Comparison of ENCODE assay signal across 23 cellular contexts in the genomic region with DNA sequence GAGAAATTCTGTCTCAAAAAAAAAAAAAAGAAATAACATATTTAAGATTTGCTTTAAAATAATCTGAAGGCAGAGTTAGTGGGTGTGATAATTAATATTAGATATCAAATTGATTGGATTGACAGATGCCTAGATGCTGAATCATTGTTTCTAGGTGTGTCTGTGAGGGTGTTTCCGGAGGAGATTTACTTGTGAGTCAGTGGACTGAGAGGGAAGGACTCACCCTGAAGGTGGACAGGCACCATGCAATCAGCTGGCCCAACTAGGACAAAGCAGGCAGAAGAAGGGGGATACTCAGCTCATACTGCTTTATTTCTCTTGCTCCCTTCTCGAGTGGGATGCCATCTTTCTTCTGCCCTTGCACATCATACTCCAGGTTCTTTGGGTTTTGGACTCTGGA. TPM values are rescaled to one million over a fixed set of nuclear protein-coding genes. Genes with fewer than 3 reads are reported as not detected.
A peak's percentile ranks its signal among the peaks of the same experiment; 100 is the strongest.
DNase-seq lines count a peak whose midpoint lies in the region; ATAC-seq, FAIRE-seq and TF ChIP-seq lines count a peak whose summit lies in the region.
"Had no signal": no experiment of that assay in that cellular context is flagged by ENCODE, and none has a peak within 500 bp of the region (broad histone marks: within the 10 kb centered on the region; RNA-seq: fewer than 3 reads in every experiment).

No MANE protein-coding gene starts in this region.

- H3K4me3 ChIP-seq in GM23338 = no peak overlapping the region
- H3K4me3 ChIP-seq in PC-9 = no peak overlapping the region
- no peak overlapping the region for H3K4me3 ChIP-seq in H1 (ENCODE audit: extremely low read depth in 1 of 4, insufficient read depth in 2 of 4, low read depth in 3 of 4, low read length in 4 of 4)
- no peak overlapping the region for H3K4me3 ChIP-seq in H7 (ENCODE audit: insufficient read depth, low read depth, low read length)
- no peak overlapping the region for H3K4me3 ChIP-seq in foreskin fibroblast (ENCODE audit: low read depth in 1 of 2, low read length in 2 of 2)
- H3K4me3 ChIP-seq: colonic mucosa, heart left ventricle, neural progenitor cell, prostate gland had no signal

- H3K14ac ChIP-seq in H1 (ENCODE audit: insufficient read length) = no peak overlapping the region

- DNase-seq in GM23338 (ENCODE audit: low spot score) (no peak), PC-9 (peak; percentile 67 to 86), H1 (ENCODE audit: low read depth in 1 of 2, low spot score in 2 of 2) (no peak), renal cortical epithelial cell (ENCODE audit: low read depth) (peak; percentile 61), H7 (no peak), foreskin fibroblast (no peak)
- DNase-seq: activated CD4-positive, alpha-beta T cell treated with anti-CD3 and anti-CD28 coated beads, Interleukin-2, amount 50 U/mL, for 48 hours; activated CD4-positive, CD25-positive, alpha-beta regulatory T cell; activated effector memory CD4-positive, alpha-beta T cell treated with Interleukin-2 at 50 U/mL for 16 hours; brain microvascular endothelial cell; colonic mucosa; endodermal cell; heart left ventricle; MM.1S; NCI-H1436 treated with DMSO at 0.1 percent for 48 hours; NCI-H510A; NK-92 treated with Interleukin-12 subunit alpha and Interleukin-12 subunit beta, amount 100 ng/mL, for 24 hours; substantia nigra; T1000 had no signal

- no peaks in the 10 kb centered on the region for H4K20me1 ChIP-seq in GM23338 (replicated peaks; ENCODE audit: insufficient read depth)
- H4K20me1 ChIP-seq in PC-9 (ENCODE audit: insufficient read depth) = no peaks in the 10 kb centered on the region
- no peaks in the 10 kb centered on the region for H4K20me1 ChIP-seq in H1 (replicated peaks in 1 of 2; ENCODE audit: control insufficient read depth in 1 of 2, insufficient read depth in 2 of 2, low read length in 2 of 2)

- no peak overlapping the region for H3K4ac ChIP-seq in H1 (replicated peaks; ENCODE audit: insufficient read length, low read depth, low read length)

- H3K4me1 ChIP-seq in GM23338 (ENCODE audit: insufficient read depth) (peaks cover 13% of the 10 kb centered on the region), PC-9 (replicated peaks; ENCODE audit: insufficient read depth) (peaks cover 22% of the 10 kb centered on the region), H1 (replicated peaks in 1 of 4; ENCODE audit: control insufficient read depth in 3 of 4, insufficient read depth in 4 of 4, low read length in 3 of 4) (no peaks in the 10 kb centered on the region)
- H3K4me1 ChIP-seq: colonic mucosa, heart left ventricle, neural progenitor cell, prostate gland had no signal

- H3K4me1 Mint-ChIP-seq in GM23338 = peaks cover 9% of the 10 kb centered on the region

- no peak overlapping the region for H3K4me3 Mint-ChIP-seq in GM23338
- H3K4me3 Mint-ChIP-seq: endodermal cell, neural progenitor cell had no signal

- H4K91ac ChIP-seq in H1 (replicated peaks; ENCODE audit: insufficient read length, low read length) = peak overlapping the region; percentile 25

- H3K27ac Mint-ChIP-seq in GM23338 = no peak overlapping the region
- H3K27ac Mint-ChIP-seq: endodermal cell, neural progenitor cell had no signal

- H3K56ac ChIP-seq in H1 (replicated peaks; ENCODE audit: insufficient read length, low read depth, low read length) = no peak overlapping the region

- no peak overlapping the region for H2BK5ac ChIP-seq in H1 (ENCODE audit: low read depth, low read length)

- WGBS in H1 (ENCODE audit: extremely low coverage in 1 of 2, insufficient coverage in 1 of 2, insufficient read length in 1 of 2, insufficient replicate concordance in 2 of 2, low coverage in 1 of 2, low lambda C conversion rate in 2 of 2, missing lambda C conversion rate in 1 of 2), 2 experiments = 89% methylated on average over 2 of the region's 2 CpGs; no CpG with 5 or more reads in 1 of the 2 experiments

- no TSS peak for BruUV-seq in PC-9 (replicated peaks; lab: Mats Ljungman, UMichigan)

- no peak overlapping the region for H3K9ac ChIP-seq in H1 (replicated peaks in 1 of 4; ENCODE audit: extremely low read depth in 1 of 4, low read depth in 3 of 4, low read length in 3 of 4)
- H3K9ac ChIP-seq: neural progenitor cell had no signal

- H3K23me2 ChIP-seq in H1 (ENCODE audit: low read depth, low read length) = no peaks in the 10 kb centered on the region

- H2AFZ ChIP-seq in GM23338 = peak overlapping the region; percentile 2; the same call in 1 of the 2 replicates
- no peak overlapping the region for H2AFZ ChIP-seq in PC-9
- H2AFZ ChIP-seq in H1 (ENCODE audit: low read length) = no peak overlapping the region
- H2AFZ ChIP-seq: neural progenitor cell had no signal

- no peak for FAIRE-seq in H1 (lab: Jason Lieb, UNC)

- H3K79me2 ChIP-seq in GM23338 (replicated peaks; ENCODE audit: insufficient read depth) (no peaks in the 10 kb centered on the region), PC-9 (ENCODE audit: low read depth) (no peaks in the 10 kb centered on the region), H1 (ENCODE audit: control insufficient read depth in 1 of 2, insufficient read depth in 2 of 2, low read length in 2 of 2) (no peaks in the 10 kb centered on the region)

- TF ChIP-seq POLR2A in H1 (IDR thresholded peaks at IDR 0.05; ENCODE audit: control extremely low read depth in 1 of 2, low read depth in 2 of 2, low read length in 2 of 2) = no peak

- CTCF ChIA-PET in PC-9 (lab: Charles Lee) = interaction anchor here (0.6 to 0.7 kb wide), 2 partner anchors 13 to 410 kb away, joined by 3 to 4 read pairs; no protein-coding TSS in a partner anchor
- CTCF ChIA-PET in H1 (lab: Charles Lee; ENCODE audit: partially characterized antibody) = interaction anchor here (1.0 to 1.6 kb wide), 2 partner anchors 10 to 633 kb away, joined by 3 to 6 read pairs; no protein-coding TSS in a partner anchor

- H2AK5ac ChIP-seq in H1 (ENCODE audit: low read depth, low read length) = 0 out of 2 replicates have a peak overlapping the region, but pooled peaks have one; percentile 78

- no peak overlapping the region for H3K23ac ChIP-seq in H1 (ENCODE audit: insufficient read length)

- TF ChIP-seq RAD21 in H1 (IDR thresholded peaks at IDR 0.05 in 1 of 2, conservative IDR thresholded peaks at IDR 0.05 in 1 of 2; ENCODE audit: low read depth in 2 of 2, low read length in 2 of 2) = no peak

- no peak for TF ChIP-seq EP300 in H1 (IDR thresholded peaks at IDR 0.05; ENCODE audit: borderline replicate concordance in 1 of 2, low read depth in 2 of 2, low read length in 2 of 2)

- H4K8ac ChIP-seq in H1 (ENCODE audit: extremely low read depth, insufficient read depth, low read length) = no peak overlapping the region; the same call in 1 of the 2 replicates

- H3K27me3 ChIP-seq in GM23338 (ENCODE audit: insufficient read depth) = no peaks in the 10 kb centered on the region
- H3K27me3 ChIP-seq in PC-9 (ENCODE audit: insufficient read depth, low read depth) = no peaks in the 10 kb centered on the region
- no peaks in the 10 kb centered on the region for H3K27me3 ChIP-seq in H1 (replicated peaks in 1 of 4; ENCODE audit: control insufficient read depth in 3 of 4, extremely low read depth in 1 of 4, insufficient read depth in 3 of 4, low read length in 3 of 4)
- no peaks in the 10 kb centered on the region for H3K27me3 ChIP-seq in H7 (ENCODE audit: control insufficient read depth, insufficient read depth, low read length)
- H3K27me3 ChIP-seq: brain microvascular endothelial cell, colonic mucosa, heart left ventricle, neural progenitor cell had no signal

- H3K27ac ChIP-seq in GM23338 (ENCODE audit: low read depth) = no peak overlapping the region
- H3K27ac ChIP-seq in PC-9 = peak overlapping the region; percentile 57
- no peak overlapping the region for H3K27ac ChIP-seq in H1 (ENCODE audit: low read depth, low read length)
- H3K27ac ChIP-seq: brain microvascular endothelial cell, colonic mucosa, heart left ventricle, neural progenitor cell, prostate gland had no signal

- H3K36me3 ChIP-seq in GM23338 (ENCODE audit: insufficient read depth) (no peaks in the 10 kb centered on the region), PC-9 (ENCODE audit: low read depth) (no peaks in the 10 kb centered on the region), H1 (ENCODE audit: control insufficient read depth in 2 of 4, insufficient read depth in 4 of 4, low read length in 3 of 4) (no peaks in the 10 kb centered on the region), H7 (replicated peaks; ENCODE audit: control insufficient read depth, insufficient read depth, low read length) (no peaks in the 10 kb centered on the region)
- H3K36me3 ChIP-seq: brain microvascular endothelial cell, colonic mucosa, heart left ventricle, neural progenitor cell, prostate gland had no signal

- H4K5ac ChIP-seq in H1 (ENCODE audit: insufficient read length, low read depth, low read length) = no peak overlapping the region

- H3K4me2 ChIP-seq in GM23338 (no peak overlapping the region), PC-9 (peak overlapping the region; percentile 46), H1 (ENCODE audit: insufficient read depth in 1 of 2, low read depth in 2 of 2, low read length in 2 of 2) (no peak overlapping the region)
- H3K4me2 ChIP-seq: neural progenitor cell had no signal

- no peak overlapping the region for H2BK20ac ChIP-seq in H1 (ENCODE audit: low read length)

- no peak overlapping the region for H2BK15ac ChIP-seq in H1 (ENCODE audit: low read length)

- POLR2A ChIA-PET in PC-9 (lab: Charles Lee; ENCODE audit: unreplicated experiment) (interaction anchor here (0.5 kb wide), 1 partner anchor 19 kb away, joined by 4 read pairs; no protein-coding TSS in a partner anchor), H1 (lab: Charles Lee; ENCODE audit: partially characterized antibody) (interaction anchor here (0.6 to 2.5 kb wide), 5 partner anchors 12 to 190 kb away, joined by 3 to 16 read pairs (median 3); a partner anchor contains a TSS)

- H2BK120ac ChIP-seq in H1 (replicated peaks; ENCODE audit: low read depth, low read length) = no peak overlapping the region

- no peaks in the 10 kb centered on the region for H3K9me3 Mint-ChIP-seq in GM23338
- H3K9me3 Mint-ChIP-seq: endodermal cell, neural progenitor cell had no signal

- H3F3A ChIP-seq in GM23338 (replicated peaks; ENCODE audit: low read depth) (no peaks in the 10 kb centered on the region), PC-9 (ENCODE audit: insufficient read depth, low read depth) (peaks cover 15% of the 10 kb centered on the region)

- no peaks in the 10 kb centered on the region for H3K79me1 ChIP-seq in H1 (ENCODE audit: low read depth, low read length)

- TF ChIP-seq CTCF in GM23338 (conservative IDR thresholded peaks at IDR 0.05; ENCODE audit: low read depth in 2 of 2) = no peak
- no peak for TF ChIP-seq CTCF in PC-9 (conservative IDR thresholded peaks at IDR 0.05)
- no peak for TF ChIP-seq CTCF in H1 (IDR thresholded peaks at IDR 0.05; ENCODE audit: control extremely low read depth in 1 of 3, insufficient read depth in 1 of 3, low read depth in 1 of 3, low read length in 3 of 3)
- TF ChIP-seq CTCF in foreskin fibroblast (IDR thresholded peaks at IDR 0.05; ENCODE audit: low read depth, low read length) = no peak

- H3K18ac ChIP-seq in H1 (ENCODE audit: extremely low read depth, low read length) = no peak overlapping the region

- H3K9me2 ChIP-seq in GM23338 (ENCODE audit: insufficient read depth) (no peaks in the 10 kb centered on the region), PC-9 (ENCODE audit: insufficient read depth) (no peaks in the 10 kb centered on the region)

- H3K36me3 Mint-ChIP-seq in GM23338 (ENCODE audit: low read depth) = no peaks in the 10 kb centered on the region
- H3K36me3 Mint-ChIP-seq: neural progenitor cell had no signal

- 0 out of 2 replicates have a peak overlapping the region, but pooled peaks have one; percentile 40 for H2BK12ac ChIP-seq in H1 (ENCODE audit: low read depth, low read length)

- intact Hi-C loops in PC-9 (cut with micrococcal nuclease; ENCODE audit: unreplicated experiment) = loop anchor here (2.0 to 5.0 kb wide), 2 partner anchors 16 to 829 kb away; a partner anchor contains a TSS

- H3K9me3 ChIP-seq in PC-9 (ENCODE audit: insufficient read depth, low read depth) = no peaks in the 10 kb centered on the region
- H3K9me3 ChIP-seq in H1 (ENCODE audit: insufficient read depth in 2 of 2, low read depth in 1 of 2, low read length in 1 of 2) = no peaks in the 10 kb centered on the region
- H3K9me3 ChIP-seq: colonic mucosa, heart left ventricle, prostate gland had no signal

- ATAC-seq in GM23338 = no peak
- no peak for ATAC-seq in HG03469 (IDR thresholded peaks at IDR 0.05; ENCODE audit: unreplicated experiment)
- no peak for ATAC-seq in GM18520 (IDR thresholded peaks at IDR 0.05; ENCODE audit: unreplicated experiment)
- ATAC-seq: heart left ventricle had no signal

- H3K27me3 Mint-ChIP-seq in GM23338 (ENCODE audit: insufficient read depth, low read depth, poor library complexity) = peaks cover 2% of the 10 kb centered on the region

RNA-seq across cellular contexts. Expression of a gene that starts 16.7 kb away (rescaled TPM):
- 681 and 902 TPM in 2 replicates for total RNA-seq in GM23338 (2014; rRNA removed; shearing (Covaris generic))
- polyA plus RNA-seq in GM23338 (2016; fragmentation: Nextera tagmentation; extraction: Ambion mirVana) = 2,092 and 2,216 TPM in 2 replicates
- total RNA-seq in PC-9 (2021) = 1,834 and 1,944 TPM in 2 replicates
- 1,933 and 1,965 TPM in 2 replicates for total RNA-seq in H1 (2021; fragmentation: NEBNext Ultra II Directional; extraction: Animal tissue kit (Norgen Biotek cat#: 25700))
- 569 and 939 TPM in 2 replicates for polyA plus RNA-seq in H1 (2011; rRNA removed)
- 1,939 TPM for polyA plus RNA-seq in H1 (2011; cell fraction: cytosol; rRNA removed)
- 877 TPM for polyA plus RNA-seq in H1 (2011; cell fraction: nucleus; rRNA removed)
- polyA plus RNA-seq in H1 (2012, experiment 1 of 2) = 1,760 to 2,308 TPM (median 2,004 TPM) in 4 replicates
- 2,317 TPM for polyA plus RNA-seq in H1 (2012, experiment 2 of 2)
- 3,499 TPM for polyA plus RNA-seq in H1 (2013, experiment 1 of 2)
- polyA plus RNA-seq in H1 (2013, experiment 2 of 2) = 3,466 TPM
- 323 and 330 TPM in 2 replicates for polyA minus RNA-seq in H1 (2011; rRNA and poly(A)+ RNA removed)
- 341 TPM for polyA minus RNA-seq in H1 (2011; cell fraction: cytosol; rRNA and poly(A)+ RNA removed)
- 693 TPM for polyA minus RNA-seq in H1 (2011; cell fraction: nucleus; rRNA and poly(A)+ RNA removed)
- total RNA-seq in renal cortical epithelial cell = 838 and 2,187 TPM in 2 replicates
- 1,928 and 2,088 TPM in 2 replicates for total RNA-seq in H7 (2014; rRNA removed; shearing (Covaris generic))

RNA-seq across cellular contexts. Expression of a gene that starts 21.2 kb away (rescaled TPM):
- total RNA-seq in GM23338 (2014; rRNA removed; shearing (Covaris generic)) = 13.3 and 19.0 TPM in 2 replicates
- 4.8 and 5.0 TPM in 2 replicates for polyA plus RNA-seq in GM23338 (2016; fragmentation: Nextera tagmentation; extraction: Ambion mirVana)
- 13.4 and 20.6 TPM in 2 replicates for total RNA-seq in PC-9 (2021)
- 13.2 and 15.1 TPM in 2 replicates for total RNA-seq in H1 (2021; fragmentation: NEBNext Ultra II Directional; extraction: Animal tissue kit (Norgen Biotek cat#: 25700))
- 1.6 and 1.9 TPM in 2 replicates for polyA plus RNA-seq in H1 (2011; rRNA removed)
- polyA plus RNA-seq in H1 (2011; cell fraction: cytosol; rRNA removed) = 1.6 TPM
- polyA plus RNA-seq in H1 (2011; cell fraction: nucleus; rRNA removed) = 1.4 TPM
- polyA plus RNA-seq in H1 (2012, experiment 1 of 2) = 3.2 to 6.4 TPM (median 4.5 TPM) in 4 replicates
- 0.25 TPM for polyA plus RNA-seq in H1 (2012, experiment 2 of 2)
- 3.8 TPM for polyA plus RNA-seq in H1 (2013, experiment 1 of 2)
- 3.9 TPM for polyA plus RNA-seq in H1 (2013, experiment 2 of 2)
- polyA minus RNA-seq in H1 (2011; rRNA and poly(A)+ RNA removed) = 9.1 and 12.2 TPM in 2 replicates
- 4.3 TPM for polyA minus RNA-seq in H1 (2011; cell fraction: cytosol; rRNA and poly(A)+ RNA removed)
- polyA minus RNA-seq in H1 (2011; cell fraction: nucleus; rRNA and poly(A)+ RNA removed) = 8.8 TPM
- total RNA-seq in renal cortical epithelial cell = 12.5 and 16.2 TPM in 2 replicates
- 9.2 and 13.0 TPM in 2 replicates for total RNA-seq in H7 (2014; rRNA removed; shearing (Covaris generic))

RNA-seq across cellular contexts. Expression of a gene that starts 26.2 kb away (rescaled TPM):
- 21.3 and 22.4 TPM in 2 replicates for total RNA-seq in GM23338 (2014; rRNA removed; shearing (Covaris generic))
- polyA plus RNA-seq in GM23338 (2016; fragmentation: Nextera tagmentation; extraction: Ambion mirVana) (6.5 and 7.7 TPM in 2 replicates), H1 (2011; rRNA removed) (2.7 and 3.0 TPM in 2 replicates)
- total RNA-seq in PC-9 (2021) (18.0 and 22.1 TPM in 2 replicates), renal cortical epithelial cell (26.0 and 26.9 TPM in 2 replicates)
- 14.0 and 14.3 TPM in 2 replicates for total RNA-seq in H1 (2021; fragmentation: NEBNext Ultra II Directional; extraction: Animal tissue kit (Norgen Biotek cat#: 25700))
- polyA plus RNA-seq in H1 (2011; cell fraction: cytosol; rRNA removed) = 4.9 TPM
- polyA plus RNA-seq in H1 (2011; cell fraction: nucleus; rRNA removed) = 4.0 TPM
- 4.6 to 10.1 TPM (median 5.8 TPM) in 4 replicates for polyA plus RNA-seq in H1 (2012, experiment 1 of 2)
- 0.52 TPM for polyA plus RNA-seq in H1 (2012, experiment 2 of 2)
- polyA plus RNA-seq in H1 (2013, experiment 1 of 2) = 7.0 TPM
- polyA plus RNA-seq in H1 (2013, experiment 2 of 2) = 6.1 TPM
- 9.8 and 15.0 TPM in 2 replicates for polyA minus RNA-seq in H1 (2011; rRNA and poly(A)+ RNA removed)
- polyA minus RNA-seq in H1 (2011; cell fraction: cytosol; rRNA and poly(A)+ RNA removed) = 15.0 TPM
- polyA minus RNA-seq in H1 (2011; cell fraction: nucleus; rRNA and poly(A)+ RNA removed) = 20.7 TPM
- total RNA-seq in H7 (2014; rRNA removed; shearing (Covaris generic)) = 15.3 and 19.6 TPM in 2 replicates

Comparison
In these comparisons a context has a peak if more than half of its experiments do, and no peak if none do; other contexts are left out.
1. DNase-seq: peak in PC-9 (2 of 2) and renal cortical epithelial cell (single experiment); none in GM23338 (single experiment), H1 (0 of 2), H7 (single experiment) and foreskin fibroblast (0 of 2).